Comparison of ENCODE assay signal across 18 cellular contexts in the genomic region with DNA sequence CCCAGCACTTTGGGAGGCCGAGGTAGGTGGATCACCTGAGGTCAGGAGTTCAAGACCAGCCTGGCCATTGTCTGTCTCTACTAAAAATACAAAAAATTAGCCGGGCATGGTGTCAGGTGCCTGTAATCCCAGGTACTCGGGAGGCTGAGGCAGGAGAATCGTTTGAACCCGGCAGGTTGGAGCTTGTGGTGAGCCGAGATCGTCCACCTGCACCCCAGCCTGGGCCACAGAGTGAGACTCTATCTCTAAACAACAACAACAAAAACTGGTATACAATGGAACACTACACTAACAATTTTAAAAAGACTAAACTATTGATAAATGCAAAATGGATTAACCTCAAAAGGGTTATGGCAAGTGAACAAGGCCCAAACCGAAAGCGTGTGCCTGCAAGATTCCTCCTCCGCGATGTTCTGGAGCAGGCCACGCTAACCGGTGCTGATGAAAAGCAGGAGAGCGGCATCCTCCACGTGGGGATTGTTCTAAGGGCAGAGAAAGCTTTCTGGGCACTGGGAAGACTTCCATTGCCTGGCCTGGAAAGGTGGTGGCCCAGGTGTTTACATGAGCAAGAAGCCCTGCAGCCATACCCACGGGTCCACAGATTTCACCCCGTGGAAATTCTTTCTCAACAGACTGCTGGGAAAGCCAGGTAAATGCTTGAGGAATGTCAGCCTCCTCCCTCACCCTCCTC. TPM values are rescaled to one million over a fixed set of nuclear protein-coding genes. Genes with fewer than 3 reads are reported as not detected.
DNase-seq lines count a peak whose midpoint lies in the region; ATAC-seq and TF ChIP-seq lines count a peak whose summit lies in the region.
"Had no signal": no experiment of that assay in that cellular context is flagged by ENCODE, and none has a peak within 500 bp of the region (broad histone marks: within the 10 kb centered on the region; RNA-seq: fewer than 3 reads in every experiment).

No MANE protein-coding gene starts in this region.

- POLR2A ChIA-PET in activated CD4-positive, alpha-beta T cell treated with anti-CD3 and anti-CD28 coated beads, Interleukin-2, amount 10 ng/mL, durations not matched to agents 7 days and 5 days (lab: Charles Lee) = no interaction called here

- H3K9me3 Mint-ChIP-seq in activated CD4-positive, alpha-beta T cell treated with anti-CD3 and anti-CD28 coated beads, Interleukin-2, amount 10 ng/mL, durations not matched to agents 7 days and 5 days = peaks cover 16% of the 10 kb centered on the region
- peaks cover 23 to 34% (median 25%) of the 10 kb centered on the region in 7 donors for H3K9me3 Mint-ChIP-seq in CD14-positive monocyte

- H3K27me3 Mint-ChIP-seq in activated CD4-positive, alpha-beta T cell treated with anti-CD3 and anti-CD28 coated beads, Interleukin-2, amount 10 ng/mL, durations not matched to agents 7 days and 5 days = no peaks in the 10 kb centered on the region
- peaks cover 2 to 21% (median 10%) of the 10 kb centered on the region in 3 donors for H3K27me3 Mint-ChIP-seq in CD14-positive monocyte (ENCODE audit: low read depth in 3 of 3)
- H3K27me3 Mint-ChIP-seq: naive thymus-derived CD8-positive, alpha-beta T cell had no signal

- ATAC-seq in GM18873 (IDR thresholded peaks at IDR 0.05; ENCODE audit: low FRiP score, unreplicated experiment) (no peak), GM18520 (IDR thresholded peaks at IDR 0.05; ENCODE audit: unreplicated experiment) (no peak)
- ATAC-seq: body of pancreas; naive thymus-derived CD8-positive, alpha-beta T cell had no signal

- DNase-seq in activated CD4-positive, alpha-beta T cell treated with anti-CD3 and anti-CD28 coated beads for 48 hours = peak; percentile 1
- no peak for DNase-seq in activated CD4-positive, alpha-beta T cell treated with anti-CD3 and anti-CD28 coated beads, Interleukin-2, amount 10 ng/mL, durations not matched to agents 7 days and 5 days
- peak; percentile 30 for DNase-seq in CD14-positive monocyte (ENCODE audit: low spot score)
- peak; percentile 14 for DNase-seq in amniotic epithelial cell (ENCODE audit: low read depth)
- peak; percentile 46 for DNase-seq in posterior vena cava (ENCODE audit: low spot score)
- DNase-seq in NCI-H1694 (lab: John Stamatoyannopoulos, UW) = no peak
- DNase-seq: activated CD4-positive, alpha-beta T cell treated with anti-CD3 and anti-CD28 coated beads for 1 hour; activated CD8-positive, alpha-beta memory T cell treated with anti-CD3 and anti-CD28 coated beads, Interleukin-2, amount 50 U/mL, for 48 hours; activated naive CD4-positive, alpha-beta T cell treated with Interleukin-2 at 50 U/mL for 16 hours; MV-4-11; NCI-H1930; NCI-H345; PC-9 had no signal

- TF ChIP-seq CTCF in CD14-positive monocyte (IDR thresholded peaks at IDR 0.05) = no peak

- intact Hi-C loops in CD14-positive monocyte (cut with micrococcal nuclease) = no loop called here
- intact Hi-C loops in posterior vena cava (cut with DNase I) = no loop called here

- H3K4me1 Mint-ChIP-seq in activated CD4-positive, alpha-beta T cell treated with anti-CD3 and anti-CD28 coated beads, Interleukin-2, amount 10 ng/mL, durations not matched to agents 7 days and 5 days = peaks cover 1% of the 10 kb centered on the region
- H3K4me1 Mint-ChIP-seq in CD14-positive monocyte = peaks cover 18% of the 10 kb centered on the region

- H3K27ac Mint-ChIP-seq in activated CD4-positive, alpha-beta T cell treated with anti-CD3 and anti-CD28 coated beads, Interleukin-2, amount 10 ng/mL, durations not matched to agents 7 days and 5 days = no peak overlapping the region
- H3K27ac Mint-ChIP-seq in CD14-positive monocyte = peak overlapping the region in 1 of 7 donors; percentile 26
- H3K27ac Mint-ChIP-seq: T-helper 2 cell treated with Interferon-gamma antibody and Interleukin-4, amounts not matched to agents 5 μg/mL and 100 μg/mL, for 36 hours had no signal

- H3K4me3 Mint-ChIP-seq in activated CD4-positive, alpha-beta T cell treated with anti-CD3 and anti-CD28 coated beads, Interleukin-2, amount 10 ng/mL, durations not matched to agents 7 days and 5 days = no peak overlapping the region
- no peak overlapping the region for H3K4me3 Mint-ChIP-seq in CD14-positive monocyte
- H3K4me3 Mint-ChIP-seq: naive thymus-derived CD8-positive, alpha-beta T cell; T-helper 2 cell treated with Interferon-gamma antibody and Interleukin-4, amounts not matched to agents 5 μg/mL and 100 μg/mL, for 36 hours had no signal

- CTCF ChIA-PET in activated CD4-positive, alpha-beta T cell treated with anti-CD3 and anti-CD28 coated beads, Interleukin-2, amount 10 ng/mL, durations not matched to agents 7 days and 5 days (lab: Charles Lee) = interaction anchor here (0.7 kb wide), 1 partner anchor 11 kb away, joined by 3 read pairs; no protein-coding TSS in a partner anchor

- no peaks in the 10 kb centered on the region for H3K36me3 Mint-ChIP-seq in activated CD4-positive, alpha-beta T cell treated with anti-CD3 and anti-CD28 coated beads, Interleukin-2, amount 10 ng/mL, durations not matched to agents 7 days and 5 days (ENCODE audit: low read depth)
- H3K36me3 Mint-ChIP-seq in CD14-positive monocyte = peaks cover 6 to 14% of the 10 kb centered on the region in 2 donors
- H3K36me3 Mint-ChIP-seq: naive thymus-derived CD8-positive, alpha-beta T cell had no signal

RNA-seq across cellular contexts. Expression of a gene that starts 53.8 kb away (rescaled TPM):
- total RNA-seq in activated CD4-positive, alpha-beta T cell treated with anti-CD3 and anti-CD28 coated beads, Interleukin-2, amount 10 ng/mL, durations not matched to agents 7 days and 5 days = under 1 TPM; 0.37 to 0.46 TPM
- under 1 TPM in 1 of 2 donors, not detected in 1; 0.29 TPM for polyA plus RNA-seq in CD14-positive monocyte
- total RNA-seq in posterior vena cava = 10 to 100 TPM; 54.1 to 63.1 TPM
- polyA plus RNA-seq: naive thymus-derived CD8-positive, alpha-beta T cell had no signal

Comparison
In these comparisons a context has a peak if more than half of its experiments do, and no peak if none do; other contexts are left out.
1. DNase-seq: peak in activated CD4-positive, alpha-beta T cell treated with anti-CD3 and anti-CD28 coated beads for 48 hours (single experiment), CD14-positive monocyte (single experiment), amniotic epithelial cell (single experiment) and posterior vena cava (single experiment); none in activated CD4-positive, alpha-beta T cell treated with anti-CD3 and anti-CD28 coated beads, Interleukin-2, amount 10 ng/mL, durations not matched to agents 7 days and 5 days (single experiment) and NCI-H1694 (single experiment).
2. RNA of a gene that starts 53.8 kb away (total RNA-seq): 54.1 to 63.1 TPM in posterior vena cava; 0.37 to 0.46 TPM in activated CD4-positive, alpha-beta T cell treated with anti-CD3 and anti-CD28 coated beads, Interleukin-2, amount 10 ng/mL, durations not matched to agents 7 days and 5 days; every median in the first group is over 10 times any median in the second.